In the genomic region with DNA sequence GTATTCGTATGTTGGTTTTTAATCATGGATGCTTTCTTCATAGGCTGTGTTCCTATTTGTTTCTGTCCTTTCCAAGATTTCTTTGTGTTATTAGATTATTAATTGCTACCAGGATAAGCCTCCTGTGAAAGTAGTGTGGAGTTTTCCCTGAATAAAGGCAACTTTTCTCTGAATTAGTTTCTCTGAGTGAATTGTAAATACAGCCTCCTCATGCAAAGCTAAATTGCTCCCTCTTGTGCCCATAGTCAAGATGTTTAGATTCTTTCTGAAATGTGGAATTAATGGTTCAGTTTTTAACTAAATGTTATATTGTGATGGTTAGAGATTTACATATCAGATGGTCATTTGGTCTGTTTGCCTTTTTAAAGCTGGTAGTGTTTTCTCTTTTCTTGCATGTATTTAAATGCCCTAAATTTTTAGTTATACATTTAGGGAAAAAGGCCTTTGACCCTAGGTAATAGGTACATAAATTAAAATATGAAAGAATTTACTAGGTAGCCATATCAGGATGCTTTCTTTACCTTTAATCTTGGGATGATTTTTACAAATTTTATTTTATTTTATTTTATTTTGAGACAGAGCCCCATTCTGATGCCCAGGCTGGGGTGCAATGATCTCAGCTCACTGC, we compare ENCODE assay signal across 1 cellular context.
TF ChIP-seq lines count a peak whose summit lies in the region.

No MANE protein-coding gene starts in this region.

TF ChIP-seq in endothelial cell of umbilical vein, 7 proteins besides CTCF, POLR2A, EP300 and RAD21 (continued from another document):
- TF ChIP-seq MYC (IDR thresholded peaks at IDR 0.05; ENCODE audit: low read depth, low read length) (no peak), MAX (IDR thresholded peaks at IDR 0.05; ENCODE audit: insufficient read depth, insufficient read length) (no peak)
